13 cellular contexts compared by ENCODE assay signal in genomic region chr11:32487270-32487669, GRCh38. TPM values are rescaled to one million over a fixed set of nuclear protein-coding genes. Genes with fewer than 3 reads are reported as not detected.
DNase-seq lines count a peak whose midpoint lies in the region; ATAC-seq and TF ChIP-seq lines count a peak whose summit lies in the region.
"Had no signal": no experiment of that assay in that cellular context is flagged by ENCODE, and none has a peak within 500 bp of the region (broad histone marks: within the 10 kb centered on the region; RNA-seq: fewer than 3 reads in every experiment).

No MANE protein-coding gene starts in this region.

- no peak overlapping the region for H3K4me2 ChIP-seq in mammary epithelial cell (ENCODE audit: insufficient read depth, low read depth, low read length)

- H3K36me3 Mint-ChIP-seq in MCF 10A (ENCODE audit: insufficient read depth, unreplicated experiment) (no peaks in the 10 kb centered on the region), endodermal cell (ENCODE audit: low read depth) (no peaks in the 10 kb centered on the region), type B pancreatic cell (no peaks in the 10 kb centered on the region)

- H3K27ac Mint-ChIP-seq in MCF 10A (ENCODE audit: low read depth, unreplicated experiment) (no peak overlapping the region), endodermal cell (no peak overlapping the region), type B pancreatic cell (no peak overlapping the region)

- TF ChIP-seq CTCF in MCF 10A (IDR thresholded peaks at IDR 0.05; ENCODE audit: unreplicated experiment) = no peak
- TF ChIP-seq CTCF in mammary epithelial cell (conservative IDR thresholded peaks at IDR 0.05 in 1 of 2, IDR thresholded peaks at IDR 0.05 in 1 of 2; ENCODE audit: extremely low read depth in 1 of 2, insufficient read depth in 1 of 2, low read depth in 1 of 2, low read length in 2 of 2) = peak in 1 of 2 donors; percentile 23
- TF ChIP-seq CTCF in endodermal cell (conservative IDR thresholded peaks at IDR 0.05) = peak; percentile 70
- peak; percentile 53 for TF ChIP-seq CTCF in type B pancreatic cell (conservative IDR thresholded peaks at IDR 0.05)

- H3K4me3 Mint-ChIP-seq in MCF 10A (ENCODE audit: unreplicated experiment) (no peak overlapping the region), endodermal cell (no peak overlapping the region), type B pancreatic cell (no peak overlapping the region)
- H3K4me3 Mint-ChIP-seq: activated T-cell treated with anti-CD3 and anti-CD28 coated beads, Interleukin-2, amount 50 U/mL, for 4 hours had no signal

- POLR2A ChIA-PET in MCF 10A (lab: Yijun Ruan, JAX) = no interaction called here

- H3K4me1 ChIP-seq in mammary epithelial cell (ENCODE audit: insufficient read depth, low read length) (no peaks in the 10 kb centered on the region), endodermal cell (ENCODE audit: control insufficient read depth, insufficient read depth, low read length) (no peaks in the 10 kb centered on the region)
- H3K4me1 ChIP-seq: body of pancreas, pancreas had no signal

- H3K4me3 ChIP-seq in mammary epithelial cell (replicated peaks in 1 of 3; ENCODE audit: insufficient read depth in 1 of 3, low read depth in 2 of 3, low read length in 3 of 3) (no peak overlapping the region), endodermal cell (ENCODE audit: low read length) (no peak overlapping the region)
- H3K4me3 ChIP-seq: body of pancreas, pancreas had no signal

- no TSS peak for BruUV-seq in MCF 10A (replicated peaks; lab: Mats Ljungman, UMichigan)
- no TSS peak for BruUV-seq in mammary epithelial cell (replicated peaks; lab: Mats Ljungman, UMichigan)

- no peak for ATAC-seq in GM18519 (IDR thresholded peaks at IDR 0.05; ENCODE audit: low FRiP score, unreplicated experiment)
- ATAC-seq: activated T-cell treated with anti-CD3 and anti-CD28 coated beads, Interleukin-2, amount 50 U/mL, for 4 hours; body of pancreas; pancreas had no signal

- dilution Hi-C loops in mammary epithelial cell (cut with HindIII; ENCODE audit: low sequenced_read_pairs) = no loop called here

- H3K27me3 Mint-ChIP-seq in MCF 10A (ENCODE audit: insufficient read depth, unreplicated experiment) = no peaks in the 10 kb centered on the region
- H3K27me3 Mint-ChIP-seq in endodermal cell (ENCODE audit: insufficient read depth) = peaks cover 3% of the 10 kb centered on the region
- peaks cover 5% of the 10 kb centered on the region for H3K27me3 Mint-ChIP-seq in type B pancreatic cell

- H4K20me1 ChIP-seq in mammary epithelial cell (ENCODE audit: insufficient read depth, low read length) = no peaks in the 10 kb centered on the region

- in situ Hi-C loops in mammary epithelial cell (cut with MboI; ENCODE audit: low sequenced_read_pairs in 2 of 2) = no loop called here

- no peak overlapping the region for H2AFZ ChIP-seq in mammary epithelial cell (ENCODE audit: low read depth, low read length)

- intact Hi-C loops in MCF 10A (cut with micrococcal nuclease) = no loop called here
- intact Hi-C loops in mammary epithelial cell (cut with micrococcal nuclease) = no loop called here

- H3K36me3 ChIP-seq in mammary epithelial cell (ENCODE audit: insufficient read depth, low read length) (no peaks in the 10 kb centered on the region), endodermal cell (ENCODE audit: control insufficient read depth, insufficient read depth, low read length) (no peaks in the 10 kb centered on the region)
- H3K36me3 ChIP-seq: pancreas had no signal

- H3K27me3 ChIP-seq in mammary epithelial cell (ENCODE audit: insufficient read depth, low read length) (no peaks in the 10 kb centered on the region), endodermal cell (ENCODE audit: control insufficient read depth, insufficient read depth, low read length, poor library complexity, severe bottlenecking) (no peaks in the 10 kb centered on the region)
- H3K27me3 ChIP-seq: body of pancreas, pancreas had no signal

- H3K79me2 ChIP-seq in mammary epithelial cell (ENCODE audit: insufficient read depth, low read length) = no peaks in the 10 kb centered on the region

- H3K27ac ChIP-seq in mammary epithelial cell (ENCODE audit: insufficient read depth, low read depth, low read length) (no peak overlapping the region), endodermal cell (ENCODE audit: low read depth, low read length) (no peak overlapping the region), substantia nigra (ENCODE audit: low read depth, low read length, poor library complexity, severe bottlenecking) (no peak overlapping the region)
- H3K27ac ChIP-seq: body of pancreas, pancreas had no signal

- no peak overlapping the region for H3K9ac ChIP-seq in mammary epithelial cell (ENCODE audit: insufficient read depth, low read length)
- H3K9ac ChIP-seq in endodermal cell (ENCODE audit: extremely low read depth, low read length, poor library complexity, severe bottlenecking) = no peak overlapping the region

- WGBS in mammary epithelial cell (ENCODE audit: low coverage, missing lambda C conversion rate) = 38% methylated on average over 3 of the region's 3 CpGs
- WGBS in endodermal cell (ENCODE audit: insufficient coverage in 1 of 2, insufficient read length in 1 of 2), 2 experiments = 93 to 100% methylated on average over 1 to 3 of the region's 3 CpGs

- DNase-seq in MCF 10A (ENCODE audit: unreplicated experiment) (peak; percentile 19), mammary epithelial cell (no peak), M059J (ENCODE audit: low read depth) (peak; percentile 32), endodermal cell (peak; percentile 72), type B pancreatic cell (ENCODE audit: extremely low spot score, unreplicated experiment) (no peak), substantia nigra (lab: John Stamatoyannopoulos, UW) (no peak), NCI-H1092 treated with DMSO at 0.1 percent for 48 hours (lab: John Stamatoyannopoulos, UW) (no peak)
- DNase-seq: activated T-cell treated with anti-CD3 and anti-CD28 coated beads, Interleukin-2, amount 50 U/mL, for 4 hours; body of pancreas; NK-92 treated with Interleukin-12 subunit alpha and Interleukin-12 subunit beta, amount 100 ng/mL, for 24 hours; pancreas; stimulated activated CD4-positive, alpha-beta T cell treated with anti-CD3 and anti-CD28 coated beads, Interleukin-2, amount 100 ng/mL, for 48 hours had no signal

- H3K4me1 Mint-ChIP-seq in MCF 10A (ENCODE audit: insufficient read depth, unreplicated experiment) (no peaks in the 10 kb centered on the region), endodermal cell (no peaks in the 10 kb centered on the region), type B pancreatic cell (ENCODE audit: unreplicated experiment) (no peaks in the 10 kb centered on the region)

- CTCF ChIA-PET in MCF 10A (lab: Yijun Ruan, JAX) = no interaction called here
- CTCF ChIA-PET in mammary epithelial cell (lab: Charles Lee; ENCODE audit: low non-redundant PET) = no interaction called here

- H3K9me3 Mint-ChIP-seq in MCF 10A (ENCODE audit: unreplicated experiment) (peaks cover 7% of the 10 kb centered on the region), endodermal cell (peaks cover 3% of the 10 kb centered on the region), type B pancreatic cell (no peaks in the 10 kb centered on the region)
- H3K9me3 Mint-ChIP-seq: activated T-cell treated with anti-CD3 and anti-CD28 coated beads, Interleukin-2, amount 50 U/mL, for 4 hours had no signal

- H3K9me3 ChIP-seq in mammary epithelial cell (replicated peaks; ENCODE audit: insufficient read depth, low read length) (no peaks in the 10 kb centered on the region), endodermal cell (ENCODE audit: control insufficient read depth, low read length) (no peaks in the 10 kb centered on the region)
- H3K9me3 ChIP-seq: body of pancreas, pancreas had no signal

RNA-seq across cellular contexts. Expression of gene WT1, which starts 51.9 kb away (rescaled TPM):
- total RNA-seq in MCF 10A (2022) = 0.22 and 0.61 TPM in 2 replicates
- total RNA-seq in mammary epithelial cell = not detected
- polyA plus RNA-seq in mammary epithelial cell = not detected
- polyA minus RNA-seq in mammary epithelial cell = not detected
- total RNA-seq in M059J (2014; rRNA removed; shearing (Covaris generic)) = 4.6 and 5.9 TPM in 2 replicates
- total RNA-seq in endodermal cell = under 1 TPM in 1 of 2 donors, not detected in 1; 0.51 TPM
- polyA plus RNA-seq in endodermal cell (2013, experiment 1 of 2) = 0.11 TPM
- not detected for polyA plus RNA-seq in endodermal cell (2013, experiment 2 of 2)
- 2.7 and 5.2 TPM in 2 replicates for total RNA-seq in type B pancreatic cell (ENCODE audit: low replicate concordance)

Comparison
In these comparisons a context has a peak if more than half of its experiments do, and no peak if none do; other contexts are left out.
1. DNase-seq: peak in MCF 10A (single experiment), M059J (single experiment) and endodermal cell (single experiment); none in mammary epithelial cell (single experiment), type B pancreatic cell (single experiment), substantia nigra (0 of 49) and NCI-H1092 treated with DMSO at 0.1 percent for 48 hours (single experiment).